In the genomic region with DNA sequence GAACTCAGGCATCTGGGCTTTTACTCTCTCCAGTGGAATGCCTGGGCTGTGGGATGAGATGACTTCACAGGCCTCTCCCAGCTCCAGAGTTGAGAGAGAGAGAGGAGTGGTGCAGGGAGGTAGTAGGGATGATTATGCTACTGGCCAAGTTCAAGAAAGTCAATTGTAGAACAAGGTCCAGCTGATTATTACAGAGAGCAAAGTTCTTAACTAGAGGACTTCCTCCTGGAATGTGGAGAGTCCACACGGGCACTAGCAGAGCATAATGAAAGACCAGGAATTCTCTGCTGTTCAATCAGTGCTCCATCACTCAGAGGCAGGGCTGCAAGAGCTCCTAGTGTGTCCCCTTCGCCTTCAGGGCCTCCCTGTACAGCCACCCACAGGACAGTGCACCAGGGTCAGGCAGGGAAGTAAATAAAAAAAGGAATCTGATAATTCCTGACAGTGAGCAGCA, we compare ENCODE assay signal across 8 cellular contexts. TPM values are rescaled to one million over a fixed set of nuclear protein-coding genes. Genes with fewer than 3 reads are reported as not detected.
DNase-seq lines count a peak whose midpoint lies in the region; ATAC-seq and TF ChIP-seq lines count a peak whose summit lies in the region.

No MANE protein-coding gene starts in this region.

- no peak overlapping the region for H3K4me2 ChIP-seq in GM23338

- no peaks in the 10 kb centered on the region for H3K79me2 ChIP-seq in GM23338 (replicated peaks; ENCODE audit: insufficient read depth)

- H2AFZ ChIP-seq in GM23338: peak overlapping the region; percentile 70; the same call in 1 of the 2 replicates

- H3K36me3 Mint-ChIP-seq in GM23338 (ENCODE audit: low read depth): no peaks in the 10 kb centered on the region
- H3K36me3 Mint-ChIP-seq in activated naive CD8-positive, alpha-beta T cell: no peaks in the 10 kb centered on the region
- H3K36me3 Mint-ChIP-seq in stimulated activated memory B cell treated with anti-CD40 and anti-IgM and Interleukin-4, amounts not matched to agents 10 μg/mL and 1 μg/mL and 100 μg/mL, for 72 hours: no peaks in the 10 kb centered on the region

- peaks cover 13% of the 10 kb centered on the region for H3K27me3 Mint-ChIP-seq in GM23338 (ENCODE audit: insufficient read depth, low read depth, poor library complexity)
- peaks cover 1% of the 10 kb centered on the region for H3K27me3 Mint-ChIP-seq in activated naive CD8-positive, alpha-beta T cell
- peaks cover 51% of the 10 kb centered on the region for H3K27me3 Mint-ChIP-seq in stimulated activated memory B cell treated with anti-CD40 and anti-IgM and Interleukin-4, amounts not matched to agents 10 μg/mL and 1 μg/mL and 100 μg/mL, for 72 hours

- H3K4me1 ChIP-seq in GM23338 (ENCODE audit: insufficient read depth) (peaks cover 33% of the 10 kb centered on the region), right atrium auricular region (peaks cover 0 to 44% of the 10 kb centered on the region in 2 donors)

- H3K4me3 Mint-ChIP-seq in GM23338: no peak overlapping the region
- peak overlapping the region; percentile 86 for H3K4me3 Mint-ChIP-seq in activated naive CD8-positive, alpha-beta T cell
- H3K4me3 Mint-ChIP-seq in stimulated activated memory B cell treated with anti-CD40 and anti-IgM and Interleukin-4, amounts not matched to agents 10 μg/mL and 1 μg/mL and 100 μg/mL, for 72 hours: no peak overlapping the region

- no peaks in the 10 kb centered on the region for H3F3A ChIP-seq in GM23338 (replicated peaks; ENCODE audit: low read depth)

- H4K20me1 ChIP-seq in GM23338 (replicated peaks; ENCODE audit: insufficient read depth): no peaks in the 10 kb centered on the region

- H3K27ac Mint-ChIP-seq in GM23338: no peak overlapping the region
- peak overlapping the region; percentile 79 for H3K27ac Mint-ChIP-seq in activated naive CD8-positive, alpha-beta T cell
- peak overlapping the region; percentile 5 for H3K27ac Mint-ChIP-seq in stimulated activated memory B cell treated with anti-CD40 and anti-IgM and Interleukin-4, amounts not matched to agents 10 μg/mL and 1 μg/mL and 100 μg/mL, for 72 hours

- H3K27me3 ChIP-seq in GM23338 (ENCODE audit: insufficient read depth): no peaks in the 10 kb centered on the region
- no peaks in the 10 kb centered on the region for H3K27me3 ChIP-seq in right atrium auricular region

- peaks cover 4% of the 10 kb centered on the region; the same call in 1 of the 2 replicates for H3K9me2 ChIP-seq in GM23338 (ENCODE audit: insufficient read depth)

- H3K9me3 ChIP-seq in right atrium auricular region: no peaks in the 10 kb centered on the region

- no peak for DNase-seq in GM23338 (ENCODE audit: low spot score)
- DNase-seq in right atrium auricular region (ENCODE audit: low spot score): no peak
- DNase-seq in COLO829 (ENCODE audit: low spot score): no peak
- DNase-seq in DMS153 treated with DMSO at 0.1 percent for 48 hours (lab: John Stamatoyannopoulos, UW; ENCODE audit: unreplicated experiment): no peak

- no peak overlapping the region for H3K27ac ChIP-seq in GM23338 (ENCODE audit: low read depth)
- H3K27ac ChIP-seq in right atrium auricular region: peak overlapping the region; percentile 84 to 92

- no peak overlapping the region for H3K4me3 ChIP-seq in GM23338
- peak overlapping the region in 1 of 2 donors; percentile 61 for H3K4me3 ChIP-seq in right atrium auricular region

- TF ChIP-seq CTCF in GM23338 (conservative IDR thresholded peaks at IDR 0.05; ENCODE audit: low read depth in 2 of 2) (no peak), right atrium auricular region (IDR thresholded peaks at IDR 0.05) (no peak)

- no peaks in the 10 kb centered on the region for H3K9me3 Mint-ChIP-seq in GM23338
- H3K9me3 Mint-ChIP-seq in activated naive CD8-positive, alpha-beta T cell (ENCODE audit: low read depth): no peaks in the 10 kb centered on the region
- H3K9me3 Mint-ChIP-seq in stimulated activated memory B cell treated with anti-CD40 and anti-IgM and Interleukin-4, amounts not matched to agents 10 μg/mL and 1 μg/mL and 100 μg/mL, for 72 hours: no peaks in the 10 kb centered on the region

- H3K4me1 Mint-ChIP-seq in GM23338: peaks cover 44% of the 10 kb centered on the region
- H3K4me1 Mint-ChIP-seq in activated naive CD8-positive, alpha-beta T cell (ENCODE audit: low read depth): peaks cover 35% of the 10 kb centered on the region
- peaks cover 24% of the 10 kb centered on the region for H3K4me1 Mint-ChIP-seq in stimulated activated memory B cell treated with anti-CD40 and anti-IgM and Interleukin-4, amounts not matched to agents 10 μg/mL and 1 μg/mL and 100 μg/mL, for 72 hours

- H3K36me3 ChIP-seq in GM23338 (ENCODE audit: insufficient read depth) (no peaks in the 10 kb centered on the region), right atrium auricular region (no peaks in the 10 kb centered on the region)

- ATAC-seq in GM23338 (no peak), GM21825 (IDR thresholded peaks at IDR 0.05; ENCODE audit: unreplicated experiment) (no peak), GM18520 (IDR thresholded peaks at IDR 0.05; ENCODE audit: unreplicated experiment) (no peak)
- ATAC-seq in stimulated activated memory B cell treated with anti-CD40 and anti-IgM and Interleukin-4, amounts not matched to agents 10 μg/mL and 1 μg/mL and 100 μg/mL, for 72 hours: no peak

TF ChIP-seq in GM23338, 12 proteins besides CTCF, POLR2A, EP300 and RAD21:
- TF ChIP-seq NANOG (IDR thresholded peaks at IDR 0.05; ENCODE audit: borderline replicate concordance) (no peak), ZNF331 (CRISPR knock-in tag; IDR thresholded peaks at IDR 0.05; ENCODE audit: low read depth) (no peak)
- TF ChIP-seq, protein P1, sequence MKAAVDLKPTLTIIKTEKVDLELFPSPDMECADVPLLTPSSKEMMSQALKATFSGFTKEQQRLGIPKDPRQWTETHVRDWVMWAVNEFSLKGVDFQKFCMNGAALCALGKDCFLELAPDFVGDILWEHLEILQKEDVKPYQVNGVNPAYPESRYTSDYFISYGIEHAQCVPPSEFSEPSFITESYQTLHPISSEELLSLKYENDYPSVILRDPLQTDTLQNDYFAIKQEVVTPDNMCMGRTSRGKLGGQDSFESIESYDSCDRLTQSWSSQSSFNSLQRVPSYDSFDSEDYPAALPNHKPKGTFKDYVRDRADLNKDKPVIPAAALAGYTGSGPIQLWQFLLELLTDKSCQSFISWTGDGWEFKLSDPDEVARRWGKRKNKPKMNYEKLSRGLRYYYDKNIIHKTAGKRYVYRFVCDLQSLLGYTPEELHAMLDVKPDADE (IDR thresholded peaks at IDR 0.05): no peak

RNA-seq across cellular contexts. Expression of a gene that starts 0.7 kb away (rescaled TPM):
- 0.07 TPM in 1 of 2 replicates, not detected in the other for total RNA-seq in GM23338 (2014; rRNA removed; shearing (Covaris generic))
- 0.39 and 1.1 TPM in 2 replicates for polyA plus RNA-seq in GM23338 (2016; fragmentation: Nextera tagmentation; extraction: Ambion mirVana)
- total RNA-seq in right atrium auricular region: 100 to 1,000 TPM; 188 to 208 TPM

Comparison
In these comparisons a context has a peak if more than half of its experiments do, and no peak if none do; other contexts are left out.
1. RNA of a gene that starts 0.7 kb away (total RNA-seq): 188 to 208 TPM in right atrium auricular region; 0.07 TPM in GM23338; every median in the first group is over 100 times any median in the second.